ENCODE assay signal across 15 cellular contexts in genomic region chr2:54586062-54586982, GRCh38.
DNase-seq lines count a peak whose midpoint lies in the region; ATAC-seq and TF ChIP-seq lines count a peak whose summit lies in the region.
"Had no signal": no experiment of that assay in that cellular context is flagged by ENCODE, and none has a peak within 500 bp of the region (broad histone marks: within the 10 kb centered on the region; RNA-seq: fewer than 3 reads in every experiment).

No MANE protein-coding gene starts in this region.

- no peaks in the 10 kb centered on the region for H3K9me3 ChIP-seq in adrenal gland (replicated peaks in 1 of 3)
- H3K9me3 ChIP-seq: thoracic aorta had no signal

- peak overlapping the region; percentile 67 for H3K27ac Mint-ChIP-seq in stimulated activated naive CD8-positive, alpha-beta T cell treated with anti-CD3 and anti-CD28 coated beads, Interleukin-15, Interleukin-2, amounts not matched to agents 100 ng/mL and 50 ng/mL, for 24 hours

- H3K36me3 ChIP-seq in adrenal gland (replicated peaks in 1 of 2), result no peaks in the 10 kb centered on the region
- H3K36me3 ChIP-seq: thoracic aorta had no signal

- peaks cover 58 to 98% of the 10 kb centered on the region in 2 donors for H3K4me1 ChIP-seq in adrenal gland (replicated peaks in 1 of 2)

- H3K27me3 ChIP-seq in adrenal gland, result no peaks in the 10 kb centered on the region

- peak overlapping the region; percentile 65 to 85 (median 78) for H3K27ac ChIP-seq in adrenal gland
- H3K27ac ChIP-seq: parathyroid adenoma, thoracic aorta had no signal

- peak in 1 of 2 donors; percentile 75 for TF ChIP-seq POLR2A in adrenal gland (IDR thresholded peaks at IDR 0.05)

- TF ChIP-seq CTCF in adrenal gland (IDR thresholded peaks at IDR 0.05), result no peak

- H3K4me1 Mint-ChIP-seq in stimulated activated naive CD8-positive, alpha-beta T cell treated with anti-CD3 and anti-CD28 coated beads, Interleukin-15, Interleukin-2, amounts not matched to agents 100 ng/mL and 50 ng/mL, for 24 hours (ENCODE audit: low read depth), result peaks cover 99% of the 10 kb centered on the region

- H3K27me3 Mint-ChIP-seq in stimulated activated naive CD8-positive, alpha-beta T cell treated with anti-CD3 and anti-CD28 coated beads, Interleukin-15, Interleukin-2, amounts not matched to agents 100 ng/mL and 50 ng/mL, for 24 hours, result no peaks in the 10 kb centered on the region

- H3K36me3 Mint-ChIP-seq in stimulated activated naive CD8-positive, alpha-beta T cell treated with anti-CD3 and anti-CD28 coated beads, Interleukin-15, Interleukin-2, amounts not matched to agents 100 ng/mL and 50 ng/mL, for 24 hours (ENCODE audit: low read depth), result peaks cover 3% of the 10 kb centered on the region

- peak overlapping the region in 1 of 4 donors; percentile 1 for H3K4me3 ChIP-seq in adrenal gland
- H3K4me3 ChIP-seq: thoracic aorta had no signal

- intact Hi-C loops in adrenal gland (cut with DNase I), result no loop called here

- no peak for ATAC-seq in stimulated activated naive CD8-positive, alpha-beta T cell treated with anti-CD3 and anti-CD28 coated beads, Interleukin-15, Interleukin-2, amounts not matched to agents 100 U/mL and 50 U/mL, for 24 hours
- no peak for ATAC-seq in GM19035 (IDR thresholded peaks at IDR 0.05; ENCODE audit: unreplicated experiment)
- ATAC-seq in HG03159 (IDR thresholded peaks at IDR 0.05; ENCODE audit: unreplicated experiment), result no peak
- no peak for ATAC-seq in GM18520 (IDR thresholded peaks at IDR 0.05; ENCODE audit: unreplicated experiment)

- no peaks in the 10 kb centered on the region for H3K9me3 Mint-ChIP-seq in stimulated activated naive CD8-positive, alpha-beta T cell treated with anti-CD3 and anti-CD28 coated beads, Interleukin-15, Interleukin-2, amounts not matched to agents 100 ng/mL and 50 ng/mL, for 24 hours
- H3K9me3 Mint-ChIP-seq: CD14-positive monocyte had no signal

- no peak for DNase-seq in stimulated activated naive CD8-positive, alpha-beta T cell treated with anti-CD3 and anti-CD28 coated beads, Interleukin-15, Interleukin-2, amounts not matched to agents 100 U/mL and 50 U/mL, for 24 hours
- DNase-seq in adrenal gland (peak in 6 of 7 donors; percentile 65 to 81 (median 68)), lung microvascular endothelial cell (ENCODE audit: low read depth in 2 of 2) (peak; percentile 73 to 90), NCI-H1694 treated with DMSO at 0.1 percent for 48 hours (lab: John Stamatoyannopoulos, UW) (no peak)
- DNase-seq: erythroblast; kidney; NCI-H1417 treated with DMSO at 0.1 percent for 48 hours; stimulated activated CD4-positive, alpha-beta T cell treated with anti-CD3 and anti-CD28 coated beads, Interleukin-4, amount 100 ng/mL, for 4 hours had no signal

- H3K4me3 Mint-ChIP-seq in stimulated activated naive CD8-positive, alpha-beta T cell treated with anti-CD3 and anti-CD28 coated beads, Interleukin-15, Interleukin-2, amounts not matched to agents 100 ng/mL and 50 ng/mL, for 24 hours, result peak overlapping the region; percentile 69
- H3K4me3 Mint-ChIP-seq: CD14-positive monocyte had no signal

- WGBS in adrenal gland, 4 donors, result 21 to 30% (median 29%) methylated on average over 11 of the region's 11 CpGs

Comparison
In these comparisons a context has a peak if more than half of its experiments do, and no peak if none do; other contexts are left out.
1. DNase-seq: peak in adrenal gland (6 of 7) and lung microvascular endothelial cell (2 of 2); none in stimulated activated naive CD8-positive, alpha-beta T cell treated with anti-CD3 and anti-CD28 coated beads, Interleukin-15, Interleukin-2, amounts not matched to agents 100 U/mL and 50 U/mL, for 24 hours (single experiment) and NCI-H1694 treated with DMSO at 0.1 percent for 48 hours (single experiment).